In the genomic region with DNA sequence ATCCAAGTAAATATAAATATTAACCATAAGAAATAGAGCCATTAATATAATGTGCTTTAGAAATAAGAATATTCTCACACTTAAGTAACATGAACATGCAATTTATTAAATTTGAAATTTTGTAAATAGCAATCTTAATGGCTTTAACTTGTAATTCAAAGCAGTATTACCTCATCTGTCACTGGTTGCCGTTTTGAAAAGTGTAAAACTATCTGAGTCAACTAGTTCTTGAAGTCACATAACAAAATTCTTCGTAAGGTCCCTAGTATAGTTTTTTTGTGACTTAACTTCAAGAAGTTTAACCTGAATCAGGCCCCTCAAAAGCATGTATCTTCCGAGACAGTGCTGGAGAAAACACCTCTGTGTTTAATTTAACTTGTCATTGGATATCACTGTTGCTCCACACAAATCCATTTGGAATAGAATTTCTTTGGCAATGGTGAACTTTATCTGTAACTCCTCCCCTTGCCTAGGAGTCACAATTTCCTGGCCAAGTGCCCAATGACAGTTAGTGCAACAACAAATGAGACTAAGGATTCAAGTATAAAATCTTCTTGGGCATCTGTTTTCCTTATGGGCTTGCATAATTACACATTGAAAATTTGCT, we compare ENCODE assay signal across 8 cellular contexts. TPM values are rescaled to one million over a fixed set of nuclear protein-coding genes. Genes with fewer than 3 reads are reported as not detected.
DNase-seq lines count a peak whose midpoint lies in the region; ATAC-seq and TF ChIP-seq lines count a peak whose summit lies in the region.
"Had no signal": no experiment of that assay in that cellular context is flagged by ENCODE, and none has a peak within 500 bp of the region (broad histone marks: within the 10 kb centered on the region; RNA-seq: fewer than 3 reads in every experiment).

No MANE protein-coding gene starts in this region.

- H3K36me3 ChIP-seq in heart left ventricle: peaks cover 0 to 20% (median 4%) of the 10 kb centered on the region in 9 donors
- peaks cover 0 to 1% (median 0%) of the 10 kb centered on the region in 3 donors for H3K36me3 ChIP-seq in skeletal muscle tissue (ENCODE audit: control insufficient read depth in 3 of 3, insufficient read depth in 3 of 3, low read length in 3 of 3)

- 27 to 43% (median 35%) methylated on average over 3 of the region's 3 CpGs for WGBS in heart left ventricle, 4 donors

- DNase-seq in HEK293T (ENCODE audit: extremely low spot score) (peak; percentile 52), heart left ventricle (peak in 4 of 5 donors; percentile 83 to 90 (median 88)), NCI-H146 treated with DMSO at 0.1 percent for 48 hours (lab: John Stamatoyannopoulos, UW; ENCODE audit: unreplicated experiment) (no peak), NCI-H146 (lab: John Stamatoyannopoulos, UW) (no peak), GM10266 (ENCODE audit: extremely low spot score) (no peak)

- H3K4me3 ChIP-seq in heart left ventricle: peak overlapping the region in 8 of 12 donors; percentile 26 to 48 (median 35)
- H3K4me3 ChIP-seq in skeletal muscle tissue (ENCODE audit: low read length in 3 of 3): peak overlapping the region; percentile 62 to 75 (median 66)
- H3K4me3 ChIP-seq: skin epidermis had no signal

- POLR2A ChIA-PET in HEK293T (lab: Yijun Ruan, JAX): no interaction called here

- H3K9ac ChIP-seq in skeletal muscle tissue (ENCODE audit: low read depth in 1 of 3, low read length in 3 of 3): peak overlapping the region; percentile 79 to 83 (median 80)

- CTCF ChIA-PET in HEK293T (lab: Yijun Ruan, JAX): no interaction called here

- intact Hi-C loops in heart left ventricle (cut with DNase I): loop anchor here in 4 of 10 donors (2.0 to 10.0 kb wide), 3 partner anchors 46 to 49 kb away; partner anchors contain the start of gene NT5C2 (in 4 of the 4)

- H3K9me3 ChIP-seq in heart left ventricle: no peaks in the 10 kb centered on the region
- no peaks in the 10 kb centered on the region for H3K9me3 ChIP-seq in skeletal muscle tissue (ENCODE audit: control insufficient read depth in 3 of 3, low read length in 3 of 3)

- TF ChIP-seq CTCF in heart left ventricle (IDR thresholded peaks at IDR 0.05): no peak
- TF ChIP-seq CTCF in GM10266 (IDR thresholded peaks at IDR 0.05; ENCODE audit: control insufficient read depth, insufficient read depth, low read depth, missing control alignments): no peak

- ATAC-seq in SK-N-SH treated with all-trans-retinoic acid at 6 μM for 48 hours (peak; percentile 64), heart left ventricle (peak; percentile 76 to 88 (median 82))

- no peak for TF ChIP-seq POLR2A in heart left ventricle (IDR thresholded peaks at IDR 0.05)

- H3K27ac ChIP-seq in heart left ventricle (peak overlapping the region; percentile 31 to 77 (median 57)), skeletal muscle tissue (ENCODE audit: low read depth, low read length) (peak overlapping the region; percentile 87)

- H3K27me3 ChIP-seq in heart left ventricle (no peaks in the 10 kb centered on the region), skeletal muscle tissue (ENCODE audit: control insufficient read depth in 3 of 3, insufficient read depth in 3 of 3, low read length in 3 of 3) (no peaks in the 10 kb centered on the region)

- H3K4me1 ChIP-seq in heart left ventricle (peaks cover 0 to 56% (median 28%) of the 10 kb centered on the region in 12 donors), skeletal muscle tissue (ENCODE audit: control insufficient read depth in 3 of 3, insufficient read depth in 3 of 3, low read length in 3 of 3) (peaks cover 5 to 23% (median 18%) of the 10 kb centered on the region in 3 donors)

TF ChIP-seq in HEK293T, 16 proteins besides CTCF, POLR2A, EP300 and RAD21:
- TF ChIP-seq HDGF (IDR thresholded peaks at IDR 0.05; ENCODE audit: borderline replicate concordance) (no peak), TARDBP (IDR thresholded peaks at IDR 0.05) (no peak), CTBP1 (IDR thresholded peaks at IDR 0.05; ENCODE audit: borderline replicate concordance) (no peak), ZNF384 (IDR thresholded peaks at IDR 0.05) (no peak), LEF1 (IDR thresholded peaks at IDR 0.05; ENCODE audit: borderline replicate concordance) (no peak), FOXM1 (IDR thresholded peaks at IDR 0.05; ENCODE audit: borderline replicate concordance) (no peak), BHLHE40 (IDR thresholded peaks at IDR 0.05; ENCODE audit: borderline replicate concordance) (no peak), L3MBTL2 (conservative IDR thresholded peaks at IDR 0.05) (no peak), SP1 (IDR thresholded peaks at IDR 0.05) (no peak), SUZ12 (IDR thresholded peaks at IDR 0.05) (no peak), ARNT (IDR thresholded peaks at IDR 0.05) (no peak), FOXK2 (IDR thresholded peaks at IDR 0.05) (no peak)

TF ChIP-seq in SK-N-SH treated with all-trans-retinoic acid at 6 μM for 48 hours, 23 proteins besides CTCF, POLR2A, EP300 and RAD21 (continues in another document):
- no peak for TF ChIP-seq ZNF565 (CRISPR knock-in tag; conservative IDR thresholded peaks at IDR 0.05; ENCODE audit: low read depth)
- TF ChIP-seq CSRNP3 (CRISPR knock-in tag; IDR thresholded peaks at IDR 0.05): no peak
- no peak for TF ChIP-seq BACH2 (CRISPR knock-in tag; IDR thresholded peaks at IDR 0.05; ENCODE audit: borderline replicate concordance)
- TF ChIP-seq, protein P1, sequence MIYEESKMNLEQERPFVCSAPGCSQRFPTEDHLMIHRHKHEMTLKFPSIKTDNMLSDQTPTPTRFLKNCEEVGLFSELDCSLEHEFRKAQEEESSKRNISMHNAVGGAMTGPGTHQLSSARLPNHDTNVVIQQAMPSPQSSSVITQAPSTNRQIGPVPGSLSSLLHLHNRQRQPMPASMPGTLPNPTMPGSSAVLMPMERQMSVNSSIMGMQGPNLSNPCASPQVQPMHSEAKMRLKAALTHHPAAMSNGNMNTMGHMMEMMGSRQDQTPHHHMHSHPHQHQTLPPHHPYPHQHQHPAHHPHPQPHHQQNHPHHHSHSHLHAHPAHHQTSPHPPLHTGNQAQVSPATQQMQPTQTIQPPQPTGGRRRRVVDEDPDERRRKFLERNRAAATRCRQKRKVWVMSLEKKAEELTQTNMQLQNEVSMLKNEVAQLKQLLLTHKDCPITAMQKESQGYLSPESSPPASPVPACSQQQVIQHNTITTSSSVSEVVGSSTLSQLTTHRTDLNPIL (CRISPR knock-in tag; IDR thresholded peaks at IDR 0.05; ENCODE audit: low read depth): no peak
- no peak for TF ChIP-seq POU6F1 (CRISPR knock-in tag; IDR thresholded peaks at IDR 0.05; ENCODE audit: borderline replicate concordance, low read depth)
- TF ChIP-seq ESRRG (CRISPR knock-in tag; IDR thresholded peaks at IDR 0.05): no peak
- no peak for TF ChIP-seq OSR1 (CRISPR knock-in tag; IDR thresholded peaks at IDR 0.05)
- TF ChIP-seq TOX (CRISPR knock-in tag; IDR thresholded peaks at IDR 0.05; ENCODE audit: borderline replicate concordance): no peak
- TF ChIP-seq TSHZ2 (CRISPR knock-in tag; IDR thresholded peaks at IDR 0.05): no peak
- no peak for TF ChIP-seq ARNTL (CRISPR knock-in tag; IDR thresholded peaks at IDR 0.05; ENCODE audit: borderline replicate concordance, low read depth)
- no peak for TF ChIP-seq ISL1 (CRISPR knock-in tag; IDR thresholded peaks at IDR 0.05)

RNA-seq across cellular contexts. Expression of gene NT5C2, which starts 47.1 kb away (rescaled TPM):
- 10 to 100 TPM; 32.0 to 70.6 (median 49.1) TPM for total RNA-seq in heart left ventricle
- 10 to 100 TPM; 26.2 to 38.9 TPM for polyA plus RNA-seq in heart left ventricle
- 158 TPM for total RNA-seq in skeletal muscle tissue

Comparison
In these comparisons a context has a peak if more than half of its experiments do, and no peak if none do; other contexts are left out.
1. DNase-seq: peak in HEK293T (single experiment) and heart left ventricle (4 of 5); none in NCI-H146 treated with DMSO at 0.1 percent for 48 hours (single experiment), NCI-H146 (single experiment) and GM10266 (single experiment).